ENCODE assay signal across 9 cellular contexts in genomic region chr10:14186245-14186644, GRCh38.
DNase-seq lines count a peak whose midpoint lies in the region; ATAC-seq and TF ChIP-seq lines count a peak whose summit lies in the region.
"Had no signal": no experiment of that assay in that cellular context is flagged by ENCODE, and none has a peak within 500 bp of the region (broad histone marks: within the 10 kb centered on the region; RNA-seq: fewer than 3 reads in every experiment).

No MANE protein-coding gene starts in this region.

- POLR2A ChIA-PET in activated naive CD8-positive, alpha-beta T cell treated with anti-CD3 and anti-CD28 coated beads, Interleukin-2, amount 10 ng/mL, durations not matched to agents 7 days and 5 days (lab: Charles Lee), result interaction anchor here (0.6 to 2.5 kb wide), 6 partner anchors 10 to 651 kb away, joined by 3 to 21 read pairs (median 6); partner anchors contain the start of genes CDNF, HSPA14 and MSANTD7

- H3K27me3 ChIP-seq in osteoblast (ENCODE audit: insufficient read depth, low read length) (peaks cover 49% of the 10 kb centered on the region), adrenal gland (peaks cover 7% of the 10 kb centered on the region)

- peaks cover 41% of the 10 kb centered on the region for H3K27me3 Mint-ChIP-seq in activated CD8-positive, alpha-beta memory T cell treated with anti-CD3 and anti-CD28 coated beads, Interleukin-2, amount 10 ng/mL, durations not matched to agents 7 days and 5 days
- peaks cover 49% of the 10 kb centered on the region for H3K27me3 Mint-ChIP-seq in activated naive CD8-positive, alpha-beta T cell treated with anti-CD3 and anti-CD28 coated beads, Interleukin-2, amount 10 ng/mL, durations not matched to agents 7 days and 5 days

- no peaks in the 10 kb centered on the region for H4K20me1 ChIP-seq in osteoblast (ENCODE audit: insufficient read depth, low read length)

- peak; percentile 42 for DNase-seq in activated CD8-positive, alpha-beta memory T cell treated with anti-CD3 and anti-CD28 coated beads, Interleukin-2, amount 10 ng/mL, durations not matched to agents 7 days and 5 days
- no peak for DNase-seq in activated CD8-positive, alpha-beta memory T cell treated with anti-CD3 and anti-CD28 coated beads, Interleukin-2, amount 50 U/mL, for 48 hours
- peak; percentile 52 for DNase-seq in M059J (ENCODE audit: low read depth)
- DNase-seq in activated naive CD8-positive, alpha-beta T cell treated with anti-CD3 and anti-CD28 coated beads, Interleukin-2, amount 10 ng/mL, durations not matched to agents 7 days and 5 days, result no peak
- DNase-seq in osteoblast (ENCODE audit: insufficient read length, low spot score, missing footprints), result no peak
- no peak for DNase-seq in left cardiac atrium
- no peak for DNase-seq in adrenal gland
- DNase-seq: activated T-cell treated with anti-CD3 and anti-CD28 coated beads, Interleukin-2, amount 50 U/mL, for 4 hours had no signal

- no peak overlapping the region for H3K4me2 ChIP-seq in osteoblast (ENCODE audit: insufficient read depth, low read length)

- no peak overlapping the region for H3K4me3 Mint-ChIP-seq in activated CD8-positive, alpha-beta memory T cell treated with anti-CD3 and anti-CD28 coated beads, Interleukin-2, amount 10 ng/mL, durations not matched to agents 7 days and 5 days
- no peak overlapping the region for H3K4me3 Mint-ChIP-seq in activated naive CD8-positive, alpha-beta T cell treated with anti-CD3 and anti-CD28 coated beads, Interleukin-2, amount 10 ng/mL, durations not matched to agents 7 days and 5 days

- no peaks in the 10 kb centered on the region for H3K79me2 ChIP-seq in osteoblast (ENCODE audit: insufficient read depth, low read length)

- H3K4me3 ChIP-seq in osteoblast (ENCODE audit: insufficient read depth, low read length) (no peak overlapping the region), adrenal gland (no peak overlapping the region)

- CTCF ChIA-PET in activated CD8-positive, alpha-beta memory T cell treated with anti-CD3 and anti-CD28 coated beads, Interleukin-2, amount 10 ng/mL, durations not matched to agents 7 days and 5 days (lab: Charles Lee), result interaction anchor here (1.2 to 6.2 kb wide), 5 partner anchors 10 to 402 kb away, joined by 3 to 38 read pairs (median 3); no protein-coding TSS in a partner anchor

- no peak overlapping the region for H3K27ac Mint-ChIP-seq in activated CD8-positive, alpha-beta memory T cell treated with anti-CD3 and anti-CD28 coated beads, Interleukin-2, amount 10 ng/mL, durations not matched to agents 7 days and 5 days
- peak overlapping the region; percentile 18 for H3K27ac Mint-ChIP-seq in activated naive CD8-positive, alpha-beta T cell treated with anti-CD3 and anti-CD28 coated beads, Interleukin-2, amount 10 ng/mL, durations not matched to agents 7 days and 5 days

- H3K27ac ChIP-seq in osteoblast (ENCODE audit: low read depth, low read length), result no peak overlapping the region
- H3K27ac ChIP-seq in adrenal gland, result no peak overlapping the region

- no peak for TF ChIP-seq POLR2A in adrenal gland (IDR thresholded peaks at IDR 0.05)

- intact Hi-C loops in left cardiac atrium (cut with DNase I) (no loop called here), adrenal gland (cut with DNase I) (no loop called here)

- H3K9me3 Mint-ChIP-seq in activated CD8-positive, alpha-beta memory T cell treated with anti-CD3 and anti-CD28 coated beads, Interleukin-2, amount 10 ng/mL, durations not matched to agents 7 days and 5 days (ENCODE audit: low read depth), result no peaks in the 10 kb centered on the region
- H3K9me3 Mint-ChIP-seq in activated naive CD8-positive, alpha-beta T cell treated with anti-CD3 and anti-CD28 coated beads, Interleukin-2, amount 10 ng/mL, durations not matched to agents 7 days and 5 days, result no peaks in the 10 kb centered on the region
- H3K9me3 Mint-ChIP-seq: activated T-cell treated with anti-CD3 and anti-CD28 coated beads, Interleukin-2, amount 50 U/mL, for 4 hours had no signal

- 79 to 84% (median 81%) methylated on average over 6 of the region's 6 CpGs for WGBS in adrenal gland, 4 donors

- H3K9me3 ChIP-seq in osteoblast (ENCODE audit: low read depth, low read length), result no peaks in the 10 kb centered on the region
- no peaks in the 10 kb centered on the region for H3K9me3 ChIP-seq in adrenal gland (replicated peaks in 1 of 3)

- TF ChIP-seq CTCF in osteoblast (IDR thresholded peaks at IDR 0.05; ENCODE audit: extremely low read depth, low read depth, low read length) (peak; percentile 57), adrenal gland (IDR thresholded peaks at IDR 0.05) (no peak)

- H3K4me1 Mint-ChIP-seq in activated CD8-positive, alpha-beta memory T cell treated with anti-CD3 and anti-CD28 coated beads, Interleukin-2, amount 10 ng/mL, durations not matched to agents 7 days and 5 days, result peaks cover 20% of the 10 kb centered on the region
- peaks cover 15% of the 10 kb centered on the region for H3K4me1 Mint-ChIP-seq in activated naive CD8-positive, alpha-beta T cell treated with anti-CD3 and anti-CD28 coated beads, Interleukin-2, amount 10 ng/mL, durations not matched to agents 7 days and 5 days

- no peaks in the 10 kb centered on the region for H3K36me3 Mint-ChIP-seq in activated CD8-positive, alpha-beta memory T cell treated with anti-CD3 and anti-CD28 coated beads, Interleukin-2, amount 10 ng/mL, durations not matched to agents 7 days and 5 days
- H3K36me3 Mint-ChIP-seq in activated naive CD8-positive, alpha-beta T cell treated with anti-CD3 and anti-CD28 coated beads, Interleukin-2, amount 10 ng/mL, durations not matched to agents 7 days and 5 days, result no peaks in the 10 kb centered on the region

- no peak overlapping the region for H2AFZ ChIP-seq in osteoblast (ENCODE audit: low read length)

- H3K4me1 ChIP-seq in osteoblast (ENCODE audit: insufficient read depth, low read length) (no peaks in the 10 kb centered on the region), adrenal gland (replicated peaks in 1 of 2) (no peaks in the 10 kb centered on the region)

- ATAC-seq in activated CD8-positive, alpha-beta memory T cell treated with anti-CD3 and anti-CD28 coated beads, Interleukin-2, amount 10 ng/mL, durations not matched to agents 7 days and 5 days, result peak; percentile 16
- no peak for ATAC-seq in activated naive CD8-positive, alpha-beta T cell treated with anti-CD3 and anti-CD28 coated beads, Interleukin-2, amount 10 ng/mL, durations not matched to agents 7 days and 5 days (ENCODE audit: low read depth)
- ATAC-seq in left cardiac atrium (no peak), GM19463 (IDR thresholded peaks at IDR 0.05; ENCODE audit: unreplicated experiment) (no peak)

- H3K36me3 ChIP-seq in osteoblast (ENCODE audit: insufficient read depth, low read length) (no peaks in the 10 kb centered on the region), adrenal gland (replicated peaks in 1 of 2) (no peaks in the 10 kb centered on the region)

Comparison
In these comparisons a context has a peak if more than half of its experiments do, and no peak if none do; other contexts are left out.
1. DNase-seq: peak in activated CD8-positive, alpha-beta memory T cell treated with anti-CD3 and anti-CD28 coated beads, Interleukin-2, amount 10 ng/mL, durations not matched to agents 7 days and 5 days (single experiment) and M059J (single experiment); none in activated CD8-positive, alpha-beta memory T cell treated with anti-CD3 and anti-CD28 coated beads, Interleukin-2, amount 50 U/mL, for 48 hours (single experiment), activated naive CD8-positive, alpha-beta T cell treated with anti-CD3 and anti-CD28 coated beads, Interleukin-2, amount 10 ng/mL, durations not matched to agents 7 days and 5 days (single experiment), osteoblast (single experiment), left cardiac atrium (single experiment) and adrenal gland (0 of 7).